Comparison of ENCODE assay signal across 1 cellular context in the genomic region with DNA sequence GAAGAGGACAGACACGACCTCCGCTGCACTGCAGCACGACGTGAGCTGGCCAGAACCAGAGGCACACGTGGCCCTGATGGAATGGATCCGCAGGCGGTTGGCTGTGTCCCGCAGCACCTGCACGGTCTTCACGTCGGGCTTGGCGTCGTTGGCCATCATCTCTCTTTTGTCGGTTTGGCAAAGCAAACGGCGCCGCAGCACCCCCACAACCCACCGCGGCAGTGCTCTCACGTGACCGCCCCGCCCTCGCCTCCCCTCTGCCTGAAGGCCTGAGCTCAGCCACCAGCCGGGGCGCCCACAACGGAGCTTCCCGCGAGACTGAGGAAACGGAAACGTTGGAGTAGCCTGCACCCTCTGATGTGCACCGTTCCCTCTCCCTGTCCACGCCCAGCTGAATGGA.
TF ChIP-seq lines count a peak whose summit lies in the region.

A gene with protein sequence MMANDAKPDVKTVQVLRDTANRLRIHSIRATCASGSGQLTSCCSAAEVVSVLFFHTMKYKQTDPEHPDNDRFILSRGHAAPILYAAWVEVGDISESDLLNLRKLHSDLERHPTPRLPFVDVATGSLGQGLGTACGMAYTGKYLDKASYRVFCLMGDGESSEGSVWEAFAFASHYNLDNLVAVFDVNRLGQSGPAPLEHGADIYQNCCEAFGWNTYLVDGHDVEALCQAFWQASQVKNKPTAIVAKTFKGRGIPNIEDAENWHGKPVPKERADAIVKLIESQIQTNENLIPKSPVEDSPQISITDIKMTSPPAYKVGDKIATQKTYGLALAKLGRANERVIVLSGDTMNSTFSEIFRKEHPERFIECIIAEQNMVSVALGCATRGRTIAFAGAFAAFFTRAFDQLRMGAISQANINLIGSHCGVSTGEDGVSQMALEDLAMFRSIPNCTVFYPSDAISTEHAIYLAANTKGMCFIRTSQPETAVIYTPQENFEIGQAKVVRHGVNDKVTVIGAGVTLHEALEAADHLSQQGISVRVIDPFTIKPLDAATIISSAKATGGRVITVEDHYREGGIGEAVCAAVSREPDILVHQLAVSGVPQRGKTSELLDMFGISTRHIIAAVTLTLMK (minus strand): TSS at position 179 of the 400 bp plus-strand sequence. CDS start 20 bp downstream, at position 159.

TF ChIP-seq in GM23338, 12 proteins besides CTCF, POLR2A, EP300 and RAD21 (continued from another document):
- TF ChIP-seq, protein P1, sequence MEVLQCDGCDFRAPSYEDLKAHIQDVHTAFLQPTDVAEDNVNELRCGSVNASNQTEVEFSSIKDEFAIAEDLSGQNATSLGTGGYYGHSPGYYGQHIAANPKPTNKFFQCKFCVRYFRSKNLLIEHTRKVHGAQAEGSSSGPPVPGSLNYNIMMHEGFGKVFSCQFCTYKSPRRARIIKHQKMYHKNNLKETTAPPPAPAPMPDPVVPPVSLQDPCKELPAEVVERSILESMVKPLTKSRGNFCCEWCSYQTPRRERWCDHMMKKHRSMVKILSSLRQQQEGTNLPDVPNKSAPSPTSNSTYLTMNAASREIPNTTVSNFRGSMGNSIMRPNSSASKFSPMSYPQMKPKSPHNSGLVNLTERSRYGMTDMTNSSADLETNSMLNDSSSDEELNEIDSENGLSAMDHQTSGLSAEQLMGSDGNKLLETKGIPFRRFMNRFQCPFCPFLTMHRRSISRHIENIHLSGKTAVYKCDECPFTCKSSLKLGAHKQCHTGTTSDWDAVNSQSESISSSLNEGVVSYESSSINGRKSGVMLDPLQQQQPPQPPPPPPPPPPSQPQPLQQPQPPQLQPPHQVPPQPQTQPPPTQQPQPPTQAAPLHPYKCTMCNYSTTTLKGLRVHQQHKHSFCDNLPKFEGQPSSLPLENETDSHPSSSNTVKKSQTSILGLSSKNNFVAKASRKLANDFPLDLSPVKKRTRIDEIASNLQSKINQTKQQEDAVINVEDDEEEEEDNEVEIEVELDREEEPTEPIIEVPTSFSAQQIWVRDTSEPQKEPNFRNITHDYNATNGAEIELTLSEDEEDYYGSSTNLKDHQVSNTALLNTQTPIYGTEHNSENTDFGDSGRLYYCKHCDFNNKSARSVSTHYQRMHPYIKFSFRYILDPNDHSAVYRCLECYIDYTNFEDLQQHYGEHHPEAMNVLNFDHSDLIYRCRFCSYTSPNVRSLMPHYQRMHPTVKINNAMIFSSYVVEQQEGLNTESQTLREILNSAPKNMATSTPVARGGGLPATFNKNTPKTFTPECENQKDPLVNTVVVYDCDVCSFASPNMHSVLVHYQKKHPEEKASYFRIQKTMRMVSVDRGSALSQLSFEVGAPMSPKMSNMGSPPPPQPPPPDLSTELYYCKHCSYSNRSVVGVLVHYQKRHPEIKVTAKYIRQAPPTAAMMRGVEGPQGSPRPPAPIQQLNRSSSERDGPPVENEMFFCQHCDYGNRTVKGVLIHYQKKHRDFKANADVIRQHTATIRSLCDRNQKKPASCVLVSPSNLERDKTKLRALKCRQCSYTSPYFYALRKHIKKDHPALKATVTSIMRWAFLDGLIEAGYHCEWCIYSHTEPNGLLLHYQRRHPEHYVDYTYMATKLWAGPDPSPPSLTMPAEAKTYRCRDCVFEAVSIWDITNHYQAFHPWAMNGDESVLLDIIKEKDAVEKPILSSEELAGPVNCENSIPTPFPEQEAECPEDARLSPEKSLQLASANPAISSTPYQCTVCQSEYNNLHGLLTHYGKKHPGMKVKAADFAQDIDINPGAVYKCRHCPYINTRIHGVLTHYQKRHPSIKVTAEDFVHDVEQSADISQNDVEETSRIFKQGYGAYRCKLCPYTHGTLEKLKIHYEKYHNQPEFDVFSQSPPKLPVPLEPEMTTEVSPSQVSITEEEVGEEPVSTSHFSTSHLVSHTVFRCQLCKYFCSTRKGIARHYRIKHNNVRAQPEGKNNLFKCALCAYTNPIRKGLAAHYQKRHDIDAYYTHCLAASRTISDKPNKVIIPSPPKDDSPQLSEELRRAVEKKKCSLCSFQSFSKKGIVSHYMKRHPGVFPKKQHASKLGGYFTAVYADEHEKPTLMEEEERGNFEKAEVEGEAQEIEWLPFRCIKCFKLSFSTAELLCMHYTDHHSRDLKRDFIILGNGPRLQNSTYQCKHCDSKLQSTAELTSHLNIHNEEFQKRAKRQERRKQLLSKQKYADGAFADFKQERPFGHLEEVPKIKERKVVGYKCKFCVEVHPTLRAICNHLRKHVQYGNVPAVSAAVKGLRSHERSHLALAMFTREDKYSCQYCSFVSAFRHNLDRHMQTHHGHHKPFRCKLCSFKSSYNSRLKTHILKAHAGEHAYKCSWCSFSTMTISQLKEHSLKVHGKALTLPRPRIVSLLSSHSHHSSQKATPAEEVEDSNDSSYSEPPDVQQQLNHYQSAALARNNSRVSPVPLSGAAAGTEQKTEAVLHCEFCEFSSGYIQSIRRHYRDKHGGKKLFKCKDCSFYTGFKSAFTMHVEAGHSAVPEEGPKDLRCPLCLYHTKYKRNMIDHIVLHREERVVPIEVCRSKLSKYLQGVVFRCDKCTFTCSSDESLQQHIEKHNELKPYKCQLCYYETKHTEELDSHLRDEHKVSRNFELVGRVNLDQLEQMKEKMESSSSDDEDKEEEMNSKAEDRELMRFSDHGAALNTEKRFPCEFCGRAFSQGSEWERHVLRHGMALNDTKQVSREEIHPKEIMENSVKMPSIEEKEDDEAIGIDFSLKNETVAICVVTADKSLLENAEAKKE (CRISPR knock-in tag; IDR thresholded peaks at IDR 0.05), result no peak
- TF ChIP-seq JUNB (IDR thresholded peaks at IDR 0.05; ENCODE audit: unreplicated experiment), result no peak
- no peak for TF ChIP-seq STAT1 (IDR thresholded peaks at IDR 0.05; ENCODE audit: unreplicated experiment)
- no peak for TF ChIP-seq CREB1 (CRISPR knock-in tag; IDR thresholded peaks at IDR 0.05; ENCODE audit: low read depth)
- TF ChIP-seq, protein P2, sequence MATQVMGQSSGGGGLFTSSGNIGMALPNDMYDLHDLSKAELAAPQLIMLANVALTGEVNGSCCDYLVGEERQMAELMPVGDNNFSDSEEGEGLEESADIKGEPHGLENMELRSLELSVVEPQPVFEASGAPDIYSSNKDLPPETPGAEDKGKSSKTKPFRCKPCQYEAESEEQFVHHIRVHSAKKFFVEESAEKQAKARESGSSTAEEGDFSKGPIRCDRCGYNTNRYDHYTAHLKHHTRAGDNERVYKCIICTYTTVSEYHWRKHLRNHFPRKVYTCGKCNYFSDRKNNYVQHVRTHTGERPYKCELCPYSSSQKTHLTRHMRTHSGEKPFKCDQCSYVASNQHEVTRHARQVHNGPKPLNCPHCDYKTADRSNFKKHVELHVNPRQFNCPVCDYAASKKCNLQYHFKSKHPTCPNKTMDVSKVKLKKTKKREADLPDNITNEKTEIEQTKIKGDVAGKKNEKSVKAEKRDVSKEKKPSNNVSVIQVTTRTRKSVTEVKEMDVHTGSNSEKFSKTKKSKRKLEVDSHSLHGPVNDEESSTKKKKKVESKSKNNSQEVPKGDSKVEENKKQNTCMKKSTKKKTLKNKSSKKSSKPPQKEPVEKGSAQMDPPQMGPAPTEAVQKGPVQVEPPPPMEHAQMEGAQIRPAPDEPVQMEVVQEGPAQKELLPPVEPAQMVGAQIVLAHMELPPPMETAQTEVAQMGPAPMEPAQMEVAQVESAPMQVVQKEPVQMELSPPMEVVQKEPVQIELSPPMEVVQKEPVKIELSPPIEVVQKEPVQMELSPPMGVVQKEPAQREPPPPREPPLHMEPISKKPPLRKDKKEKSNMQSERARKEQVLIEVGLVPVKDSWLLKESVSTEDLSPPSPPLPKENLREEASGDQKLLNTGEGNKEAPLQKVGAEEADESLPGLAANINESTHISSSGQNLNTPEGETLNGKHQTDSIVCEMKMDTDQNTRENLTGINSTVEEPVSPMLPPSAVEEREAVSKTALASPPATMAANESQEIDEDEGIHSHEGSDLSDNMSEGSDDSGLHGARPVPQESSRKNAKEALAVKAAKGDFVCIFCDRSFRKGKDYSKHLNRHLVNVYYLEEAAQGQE (IDR thresholded peaks at IDR 0.05; ENCODE audit: unreplicated experiment), result no peak
